8 cellular contexts compared by ENCODE assay signal in genomic region chr4:2462218-2462991, GRCh38. TPM values are rescaled to one million over a fixed set of nuclear protein-coding genes. Genes with fewer than 3 reads are reported as not detected.
DNase-seq lines count a peak whose midpoint lies in the region; ATAC-seq, FAIRE-seq and TF ChIP-seq lines count a peak whose summit lies in the region.

No MANE protein-coding gene starts in this region.

- TF ChIP-seq CTCF in kidney epithelial cell (IDR thresholded peaks at IDR 0.05; ENCODE audit: insufficient read depth, low read length, poor library complexity, severe bottlenecking), result no peak

- DNase-seq in GM12892 (ENCODE audit: insufficient read length) (peak; percentile 88), NCI-H1092 (lab: John Stamatoyannopoulos, UW) (peak; percentile 43), cerebellar cortex (ENCODE audit: low spot score) (peak; percentile 65), kidney epithelial cell (ENCODE audit: low read depth) (no peak), DMS153 (lab: John Stamatoyannopoulos, UW) (no peak)
- DNase-seq in activated CD4-positive, CD25-positive, alpha-beta regulatory T cell treated with anti-CD3 and anti-CD28 coated beads, Interleukin-2, amount 50 U/mL, for 72 hours, result peak; percentile 64
- DNase-seq in stimulated activated CD4-positive, alpha-beta T cell treated with anti-CD3 and anti-CD28 coated beads, Interleukin-15, amount 100 ng/mL, for 1 hour (ENCODE audit: low read depth in 1 of 2, low spot score in 1 of 2), result peak; percentile 48 to 54

- H3K4me3 ChIP-seq in kidney epithelial cell (ENCODE audit: low read depth, low read length), result peak overlapping the region; percentile 30

- H3K36me3 ChIP-seq in kidney epithelial cell (ENCODE audit: control insufficient read depth, insufficient read depth, low read length), result no peaks in the 10 kb centered on the region

- FAIRE-seq in GM12892 (lab: Jason Lieb, UNC), result peak; percentile 87

- TF ChIP-seq POLR2A in GM12892 (IDR thresholded peaks at IDR 0.05; ENCODE audit: low read depth, low read length), result no peak

- ATAC-seq in HG02571 (IDR thresholded peaks at IDR 0.05; ENCODE audit: unreplicated experiment), result peak; percentile 67

- H3K27me3 ChIP-seq in kidney epithelial cell (ENCODE audit: control insufficient read depth, insufficient read depth, low read length), result peaks cover 20% of the 10 kb centered on the region

RNA-seq across cellular contexts. Expression of gene RNF4, which starts 6.5 kb away (rescaled TPM):
- 64.4 TPM for polyA plus RNA-seq in GM12892 (2012; ENCODE audit: missing spikeins)
- total RNA-seq in kidney epithelial cell, result 83.9 and 88.7 TPM in 2 replicates

RNA-seq across cellular contexts. Expression of gene CFAP99, which starts 43.6 kb away (rescaled TPM):
- not detected for polyA plus RNA-seq in GM12892 (2012; ENCODE audit: missing spikeins)
- not detected in 2 replicates for total RNA-seq in kidney epithelial cell

RNA-seq across cellular contexts. Expression of gene ZFYVE28, which starts 44.0 kb away (rescaled TPM):
- polyA plus RNA-seq in GM12892 (2012; ENCODE audit: missing spikeins), result 1.7 TPM
- total RNA-seq in kidney epithelial cell, result 2.0 and 5.7 TPM in 2 replicates

Comparison
In these comparisons a context has a peak if more than half of its experiments do, and no peak if none do; other contexts are left out.
1. DNase-seq: peak in GM12892 (single experiment), NCI-H1092 (single experiment), activated CD4-positive, CD25-positive, alpha-beta regulatory T cell treated with anti-CD3 and anti-CD28 coated beads, Interleukin-2, amount 50 U/mL, for 72 hours (single experiment), cerebellar cortex (single experiment) and stimulated activated CD4-positive, alpha-beta T cell treated with anti-CD3 and anti-CD28 coated beads, Interleukin-15, amount 100 ng/mL, for 1 hour (2 of 2); none in kidney epithelial cell (single experiment) and DMS153 (single experiment).